8 cellular contexts compared by ENCODE assay signal in genomic region chr10:32367793-32368453, GRCh38. TPM values are rescaled to one million over a fixed set of nuclear protein-coding genes. Genes with fewer than 3 reads are reported as not detected.
DNase-seq lines count a peak whose midpoint lies in the region; ATAC-seq and TF ChIP-seq lines count a peak whose summit lies in the region.

No MANE protein-coding gene starts in this region.

- TF ChIP-seq CTCF in foreskin keratinocyte (conservative IDR thresholded peaks at IDR 0.05): peak; percentile 84
- TF ChIP-seq CTCF in osteocyte (IDR thresholded peaks at IDR 0.05): peak; percentile 82
- peak; percentile 80 for TF ChIP-seq CTCF in thoracic aorta (IDR thresholded peaks at IDR 0.05)

- H3K4me3 Mint-ChIP-seq in osteocyte (ENCODE audit: unreplicated experiment): no peak overlapping the region

- ATAC-seq in HG03097 (IDR thresholded peaks at IDR 0.05; ENCODE audit: low FRiP score, unreplicated experiment) (peak; percentile 46), foreskin keratinocyte (peak; percentile 51), thoracic aorta (ENCODE audit: insufficient number of reproducible peaks, low FRiP score, low read depth) (no peak), GM19328 (IDR thresholded peaks at IDR 0.05; ENCODE audit: unreplicated experiment) (no peak)

- peaks cover 18% of the 10 kb centered on the region for H3K4me1 Mint-ChIP-seq in osteocyte (ENCODE audit: unreplicated experiment)

- H3K27ac ChIP-seq in foreskin keratinocyte (no peak overlapping the region), thoracic aorta (no peak overlapping the region)

- no peaks in the 10 kb centered on the region for H3K9me3 Mint-ChIP-seq in osteocyte (ENCODE audit: unreplicated experiment)

- H3K4me1 ChIP-seq in foreskin keratinocyte: peaks cover 4% of the 10 kb centered on the region
- H3K4me1 ChIP-seq in thoracic aorta (ENCODE audit: control insufficient read depth in 1 of 2, low read depth in 2 of 2): peaks cover 8 to 39% of the 10 kb centered on the region in 2 donors

- peak overlapping the region; percentile 27 for H3K27ac Mint-ChIP-seq in osteocyte (ENCODE audit: unreplicated experiment)

- no peaks in the 10 kb centered on the region for H3K36me3 ChIP-seq in thoracic aorta

- DNase-seq in DMS114 treated with DMSO at 0.1 percent for 48 hours (lab: John Stamatoyannopoulos, UW; ENCODE audit: unreplicated experiment) (peak; percentile 71), SHP77 treated with DMSO at 0.1 percent for 48 hours (lab: John Stamatoyannopoulos, UW) (peak; percentile 14), foreskin keratinocyte (peak in 1 of 2 donors; percentile 48), osteocyte (ENCODE audit: extremely low spot score, unreplicated experiment) (no peak), thoracic aorta (ENCODE audit: low spot score) (no peak)
- DNase-seq in activated gamma-delta T cell treated with anti-CD3 and anti-CD28 coated beads, Interleukin-2, amount 50 U/mL, for 16 hours (ENCODE audit: low read depth): peak; percentile 70

- peaks cover 4% of the 10 kb centered on the region for H3K36me3 Mint-ChIP-seq in osteocyte (ENCODE audit: unreplicated experiment)

- no peaks in the 10 kb centered on the region for H3K9me3 ChIP-seq in thoracic aorta

- H3K27me3 ChIP-seq in foreskin keratinocyte: no peaks in the 10 kb centered on the region
- H3K27me3 ChIP-seq in thoracic aorta (replicated peaks; ENCODE audit: insufficient read depth): no peaks in the 10 kb centered on the region

- no peaks in the 10 kb centered on the region for H3K27me3 Mint-ChIP-seq in osteocyte (ENCODE audit: unreplicated experiment)

- peak overlapping the region; percentile 54 for H3K4me3 ChIP-seq in thoracic aorta

RNA-seq across cellular contexts. Expression of gene EPC1, which starts 21.0 kb away (rescaled TPM):
- total RNA-seq in foreskin keratinocyte (11.3 and 12.1 TPM in 2 replicates), osteocyte (35.5 and 37.8 TPM in 2 replicates), thoracic aorta (10 to 100 TPM; 40.2 to 48.5 TPM)
- 4.2 and 5.0 TPM in 2 replicates for polyA plus RNA-seq in foreskin keratinocyte

Comparison
In these comparisons a context has a peak if more than half of its experiments do, and no peak if none do; other contexts are left out.
1. DNase-seq: peak in DMS114 treated with DMSO at 0.1 percent for 48 hours (single experiment), SHP77 treated with DMSO at 0.1 percent for 48 hours (single experiment) and activated gamma-delta T cell treated with anti-CD3 and anti-CD28 coated beads, Interleukin-2, amount 50 U/mL, for 16 hours (single experiment); none in osteocyte (single experiment) and thoracic aorta (single experiment).
2. ATAC-seq: peak in HG03097 (single experiment) and foreskin keratinocyte (single experiment); none in thoracic aorta (single experiment) and GM19328 (single experiment).
3. Peak in every context shown above with its lines, with median percentiles within 50 percentile points of each other: CTCF ChIP-seq.